9 cellular contexts compared by ENCODE assay signal in the genomic region with DNA sequence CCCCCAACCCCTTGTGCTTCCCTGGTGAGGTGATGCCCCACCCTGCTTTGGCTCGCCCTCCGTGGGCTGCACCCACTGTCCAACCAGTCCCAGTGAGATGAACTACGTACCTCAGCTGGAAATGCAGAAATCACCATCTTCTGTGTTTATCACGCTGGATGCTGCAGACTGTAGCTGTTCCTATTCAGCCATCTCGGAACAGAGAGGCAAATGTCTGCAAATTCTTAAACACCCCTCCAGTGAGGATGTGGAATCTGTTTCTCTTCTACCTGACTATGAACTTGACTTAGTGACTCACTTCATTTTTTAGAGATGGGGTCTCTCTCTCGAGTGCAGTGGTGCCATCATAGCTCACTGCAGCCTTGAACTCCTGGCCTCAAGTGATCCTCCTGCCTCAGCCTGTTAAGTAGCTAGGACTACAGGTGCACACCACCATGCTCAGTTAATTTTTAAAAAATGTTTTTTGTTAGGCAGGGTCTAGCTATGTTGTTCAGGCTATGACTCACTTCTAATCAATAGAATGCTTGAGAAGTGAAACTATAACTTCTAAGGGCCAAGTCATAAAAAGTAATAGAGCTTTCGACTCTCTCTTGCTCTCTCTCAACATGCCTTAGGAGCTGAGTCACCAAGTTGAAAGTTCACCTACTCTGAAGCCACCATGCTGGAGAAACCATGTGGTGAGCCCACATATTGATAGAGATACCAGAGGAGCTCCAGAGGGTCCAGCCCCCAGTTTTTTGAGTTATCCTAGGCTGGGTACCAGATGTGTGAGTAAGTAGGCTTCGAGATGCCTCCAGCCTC.
DNase-seq lines count a peak whose midpoint lies in the region; ATAC-seq lines count a peak whose summit lies in the region.
"Had no signal": no experiment of that assay in that cellular context is flagged by ENCODE, and none has a peak within 500 bp of the region (broad histone marks: within the 10 kb centered on the region; RNA-seq: fewer than 3 reads in every experiment).

No MANE protein-coding gene starts in this region.

- H3K27me3 Mint-ChIP-seq in stimulated activated naive B cell treated with anti-CD40 and anti-IgM and Interleukin-4, amounts not matched to agents 10 μg/mL and 1 μg/mL and 100 μg/mL, for 72 hours = no peaks in the 10 kb centered on the region

- DNase-seq in activated T-cell treated with anti-CD3 and anti-CD28 coated beads for 48 hours (ENCODE audit: low read depth) = peak; percentile 23
- DNase-seq in activated T-cell treated with anti-CD3 and anti-CD28 coated beads for 4 hours = no peak
- peak; percentile 71 for DNase-seq in HS-27A (ENCODE audit: low read depth)
- peak; percentile 44 for DNase-seq in amniotic epithelial cell (ENCODE audit: low read depth)
- no peak for DNase-seq in stimulated activated naive B cell treated with anti-CD40 and anti-IgM and Interleukin-4, amounts not matched to agents 10 μg/mL and 1 μg/mL and 100 μg/mL, for 72 hours
- DNase-seq in DMS53 (lab: John Stamatoyannopoulos, UW) = no peak
- DNase-seq: SHP77 treated with DMSO at 0.1 percent for 48 hours had no signal

- peaks cover 2 to 9% of the 10 kb centered on the region in 2 donors for H3K4me1 Mint-ChIP-seq in stimulated activated naive B cell treated with anti-CD40 and anti-IgM and Interleukin-4, amounts not matched to agents 10 μg/mL and 1 μg/mL and 100 μg/mL, for 72 hours

- ATAC-seq in stimulated activated naive B cell treated with anti-CD40 and anti-IgM and Interleukin-4, amounts not matched to agents 10 μg/mL and 1 μg/mL and 100 μg/mL, for 72 hours (replicated peaks) = peak; percentile 67 to 75
- ATAC-seq in GM18870 (IDR thresholded peaks at IDR 0.05; ENCODE audit: unreplicated experiment) = no peak
- ATAC-seq in HG03108 (IDR thresholded peaks at IDR 0.05; ENCODE audit: unreplicated experiment) = no peak

- no peak overlapping the region for H3K4me3 Mint-ChIP-seq in stimulated activated naive B cell treated with anti-CD40 and anti-IgM and Interleukin-4, amounts not matched to agents 10 μg/mL and 1 μg/mL and 100 μg/mL, for 72 hours

- H3K9me3 Mint-ChIP-seq in stimulated activated naive B cell treated with anti-CD40 and anti-IgM and Interleukin-4, amounts not matched to agents 10 μg/mL and 1 μg/mL and 100 μg/mL, for 72 hours = peaks cover under 1 to 2% of the 10 kb centered on the region in 2 donors

- H3K36me3 Mint-ChIP-seq in stimulated activated naive B cell treated with anti-CD40 and anti-IgM and Interleukin-4, amounts not matched to agents 10 μg/mL and 1 μg/mL and 100 μg/mL, for 72 hours = no peaks in the 10 kb centered on the region

- no peak overlapping the region for H3K27ac Mint-ChIP-seq in stimulated activated naive B cell treated with anti-CD40 and anti-IgM and Interleukin-4, amounts not matched to agents 10 μg/mL and 1 μg/mL and 100 μg/mL, for 72 hours

Comparison
In these comparisons a context has a peak if more than half of its experiments do, and no peak if none do; other contexts are left out.
1. DNase-seq: peak in activated T-cell treated with anti-CD3 and anti-CD28 coated beads for 48 hours (single experiment), HS-27A (single experiment) and amniotic epithelial cell (single experiment); none in activated T-cell treated with anti-CD3 and anti-CD28 coated beads for 4 hours (single experiment), stimulated activated naive B cell treated with anti-CD40 and anti-IgM and Interleukin-4, amounts not matched to agents 10 μg/mL and 1 μg/mL and 100 μg/mL, for 72 hours (single experiment) and DMS53 (single experiment).
2. ATAC-seq: peak in stimulated activated naive B cell treated with anti-CD40 and anti-IgM and Interleukin-4, amounts not matched to agents 10 μg/mL and 1 μg/mL and 100 μg/mL, for 72 hours (2 of 2); none in GM18870 (single experiment) and HG03108 (single experiment).